ENCODE assay signal across 1 cellular context in the genomic region with DNA sequence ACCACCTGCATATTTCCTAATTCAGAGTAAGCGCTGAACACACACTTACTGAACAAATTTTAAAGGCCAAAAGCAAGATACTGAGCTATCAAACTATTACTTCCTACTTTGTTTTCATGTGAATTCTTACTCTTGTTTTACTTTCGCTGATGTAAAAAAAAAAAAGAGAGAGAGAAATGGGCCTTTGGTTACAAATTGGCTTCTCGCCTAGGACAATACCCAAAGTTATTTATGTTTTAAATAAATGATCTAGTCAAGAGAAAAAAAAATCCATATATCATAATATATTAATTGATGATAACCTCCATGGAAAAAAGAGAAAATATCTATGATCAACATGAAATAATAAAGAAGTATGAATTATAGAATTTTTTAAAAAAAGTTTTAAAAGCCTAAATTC.
TF ChIP-seq lines count a peak whose summit lies in the region.

No MANE protein-coding gene starts in this region.

TF ChIP-seq in endothelial cell of umbilical vein, 7 proteins besides CTCF, POLR2A, EP300 and RAD21:
- TF ChIP-seq FOS (IDR thresholded peaks at IDR 0.05; ENCODE audit: borderline replicate concordance, insufficient read depth, low read length), result no peak
- no peak for TF ChIP-seq EZH2 (IDR thresholded peaks at IDR 0.05; ENCODE audit: borderline replicate concordance, low read depth, low read length, severe bottlenecking)
- TF ChIP-seq GATA2 (IDR thresholded peaks at IDR 0.05; ENCODE audit: insufficient read depth, insufficient read length, low read depth, low read length), result no peak
- no peak for TF ChIP-seq JUN (IDR thresholded peaks at IDR 0.05; ENCODE audit: borderline replicate concordance, insufficient read depth, insufficient read length, low read depth)
- TF ChIP-seq MYC (IDR thresholded peaks at IDR 0.05; ENCODE audit: low read depth, low read length), result no peak
- TF ChIP-seq, protein P1, sequence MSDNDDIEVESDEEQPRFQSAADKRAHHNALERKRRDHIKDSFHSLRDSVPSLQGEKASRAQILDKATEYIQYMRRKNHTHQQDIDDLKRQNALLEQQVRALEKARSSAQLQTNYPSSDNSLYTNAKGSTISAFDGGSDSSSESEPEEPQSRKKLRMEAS (IDR thresholded peaks at IDR 0.05; ENCODE audit: insufficient read depth, insufficient read length), result no peak
- no peak for TF ChIP-seq POLR2AphosphoS5 (IDR thresholded peaks at IDR 0.05; ENCODE audit: insufficient read depth, low read depth, low read length)
